ENCODE assay signal across 1 cellular context in the genomic region with DNA sequence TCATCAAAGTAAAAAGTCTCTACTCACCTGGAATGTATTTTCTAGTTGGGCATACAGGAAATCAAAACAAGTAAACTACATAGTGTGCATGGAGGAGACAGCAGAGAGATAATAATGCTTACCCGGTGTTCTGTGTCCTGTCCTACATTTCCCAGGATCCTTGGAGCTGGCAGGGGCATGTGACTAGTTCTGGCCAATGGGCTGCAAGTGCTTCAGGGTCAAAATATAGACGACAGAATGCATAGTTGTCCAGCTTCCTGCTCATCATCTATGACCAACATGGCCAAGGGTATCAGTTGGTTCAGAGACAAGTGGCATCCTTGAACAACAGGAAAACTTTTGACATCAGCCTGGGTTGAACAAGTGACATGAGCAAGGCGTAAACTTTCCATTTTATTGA.
TF ChIP-seq lines count a peak whose summit lies in the region.

No MANE protein-coding gene starts in this region.

TF ChIP-seq in K562, 482 proteins besides CTCF, POLR2A, EP300 and RAD21:
- peak; percentile 91 for TF ChIP-seq NFYB (IDR thresholded peaks at IDR 0.05; ENCODE audit: extremely low read depth, insufficient read length)
- TF ChIP-seq NBN (IDR thresholded peaks at IDR 0.05; ENCODE audit: low read depth): no peak
- no peak for TF ChIP-seq TEAD1 (CRISPR knock-in tag; IDR thresholded peaks at IDR 0.05)
- TF ChIP-seq MLLT1 (IDR thresholded peaks at IDR 0.05): no peak
- TF ChIP-seq, protein P1, sequence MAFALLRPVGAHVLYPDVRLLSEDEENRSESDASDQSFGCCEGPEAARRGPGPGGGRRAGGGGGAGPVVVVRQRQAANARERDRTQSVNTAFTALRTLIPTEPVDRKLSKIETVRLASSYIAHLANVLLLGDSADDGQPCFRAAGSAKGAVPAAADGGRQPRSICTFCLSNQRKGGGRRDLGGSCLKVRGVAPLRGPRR (CRISPR knock-in tag; IDR thresholded peaks at IDR 0.05): no peak
- TF ChIP-seq, protein P2, sequence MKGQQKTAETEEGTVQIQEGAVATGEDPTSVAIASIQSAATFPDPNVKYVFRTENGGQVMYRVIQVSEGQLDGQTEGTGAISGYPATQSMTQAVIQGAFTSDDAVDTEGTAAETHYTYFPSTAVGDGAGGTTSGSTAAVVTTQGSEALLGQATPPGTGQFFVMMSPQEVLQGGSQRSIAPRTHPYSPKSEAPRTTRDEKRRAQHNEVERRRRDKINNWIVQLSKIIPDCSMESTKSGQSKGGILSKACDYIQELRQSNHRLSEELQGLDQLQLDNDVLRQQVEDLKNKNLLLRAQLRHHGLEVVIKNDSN (CRISPR knock-in tag; IDR thresholded peaks at IDR 0.05): peak; percentile 51
- TF ChIP-seq, protein P3, sequence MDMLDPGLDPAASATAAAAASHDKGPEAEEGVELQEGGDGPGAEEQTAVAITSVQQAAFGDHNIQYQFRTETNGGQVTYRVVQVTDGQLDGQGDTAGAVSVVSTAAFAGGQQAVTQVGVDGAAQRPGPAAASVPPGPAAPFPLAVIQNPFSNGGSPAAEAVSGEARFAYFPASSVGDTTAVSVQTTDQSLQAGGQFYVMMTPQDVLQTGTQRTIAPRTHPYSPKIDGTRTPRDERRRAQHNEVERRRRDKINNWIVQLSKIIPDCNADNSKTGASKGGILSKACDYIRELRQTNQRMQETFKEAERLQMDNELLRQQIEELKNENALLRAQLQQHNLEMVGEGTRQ (CRISPR knock-in tag; IDR thresholded peaks at IDR 0.05): peak; percentile 57
